ENCODE assay signal across 16 cellular contexts in genomic region chr5:7094626-7095025, GRCh38.
DNase-seq lines count a peak whose midpoint lies in the region; ATAC-seq and TF ChIP-seq lines count a peak whose summit lies in the region.
"Had no signal": no experiment of that assay in that cellular context is flagged by ENCODE, and none has a peak within 500 bp of the region (broad histone marks: within the 10 kb centered on the region; RNA-seq: fewer than 3 reads in every experiment).

No MANE protein-coding gene starts in this region.

- no peak for ATAC-seq in activated CD8-positive, alpha-beta T cell treated with anti-CD3 and anti-CD28 coated beads, Interleukin-2, amount 10 ng/mL, durations not matched to agents 7 days and 5 days
- no peak for ATAC-seq in GM19351 (IDR thresholded peaks at IDR 0.05; ENCODE audit: unreplicated experiment)
- ATAC-seq: mucosa of descending colon; Panc1; stimulated activated memory B cell treated with anti-CD40 and anti-IgM and Interleukin-4, amounts not matched to agents 10 μg/mL and 1 μg/mL and 100 μg/mL, for 72 hours had no signal

- H3K27ac ChIP-seq in left ventricle myocardium inferior (replicated peaks) = no peak overlapping the region
- H3K27ac ChIP-seq: coronary artery had no signal

- H3K36me3 Mint-ChIP-seq in activated CD4-positive, alpha-beta T cell treated with anti-CD3 and anti-CD28 coated beads, Interleukin-2, amount 10 ng/mL, durations not matched to agents 24 days and 14 days (ENCODE audit: low read depth) = no peaks in the 10 kb centered on the region
- H3K36me3 Mint-ChIP-seq in activated CD8-positive, alpha-beta T cell treated with anti-CD3 and anti-CD28 coated beads, Interleukin-2, amount 10 ng/mL, durations not matched to agents 7 days and 5 days (ENCODE audit: low read depth) = no peaks in the 10 kb centered on the region
- no peaks in the 10 kb centered on the region for H3K36me3 Mint-ChIP-seq in progenitor cell of endocrine pancreas (ENCODE audit: insufficient read depth)
- H3K36me3 Mint-ChIP-seq: stimulated activated memory B cell treated with anti-CD40 and anti-IgM and Interleukin-4, amounts not matched to agents 10 μg/mL and 1 μg/mL and 100 μg/mL, for 72 hours had no signal

- CTCF ChIA-PET in activated CD8-positive, alpha-beta T cell treated with anti-CD3 and anti-CD28 coated beads, Interleukin-2, amount 10 ng/mL, durations not matched to agents 7 days and 5 days (lab: Charles Lee) = no interaction called here

- no peaks in the 10 kb centered on the region for H3K27me3 Mint-ChIP-seq in activated CD4-positive, alpha-beta T cell treated with anti-CD3 and anti-CD28 coated beads, Interleukin-2, amount 10 ng/mL, durations not matched to agents 24 days and 14 days
- no peaks in the 10 kb centered on the region for H3K27me3 Mint-ChIP-seq in activated CD8-positive, alpha-beta T cell treated with anti-CD3 and anti-CD28 coated beads, Interleukin-2, amount 10 ng/mL, durations not matched to agents 7 days and 5 days (ENCODE audit: low read depth)
- peaks cover 7% of the 10 kb centered on the region for H3K27me3 Mint-ChIP-seq in progenitor cell of endocrine pancreas
- H3K27me3 Mint-ChIP-seq: stimulated activated memory B cell treated with anti-CD40 and anti-IgM and Interleukin-4, amounts not matched to agents 10 μg/mL and 1 μg/mL and 100 μg/mL, for 72 hours had no signal

- H3K27ac Mint-ChIP-seq in activated CD4-positive, alpha-beta T cell treated with anti-CD3 and anti-CD28 coated beads, Interleukin-2, amount 10 ng/mL, durations not matched to agents 24 days and 14 days = no peak overlapping the region
- H3K27ac Mint-ChIP-seq in activated CD8-positive, alpha-beta T cell treated with anti-CD3 and anti-CD28 coated beads, Interleukin-2, amount 10 ng/mL, durations not matched to agents 7 days and 5 days = no peak overlapping the region
- H3K27ac Mint-ChIP-seq in progenitor cell of endocrine pancreas = no peak overlapping the region
- H3K27ac Mint-ChIP-seq: stimulated activated memory B cell treated with anti-CD40 and anti-IgM and Interleukin-4, amounts not matched to agents 10 μg/mL and 1 μg/mL and 100 μg/mL, for 72 hours had no signal

- no peak overlapping the region for H3K4me3 ChIP-seq in left ventricle myocardium inferior
- H3K4me3 ChIP-seq: coronary artery, HAP-1, mucosa of descending colon had no signal

- no peaks in the 10 kb centered on the region for H3K9me3 ChIP-seq in left ventricle myocardium inferior (replicated peaks)
- H3K9me3 ChIP-seq: HAP-1, mucosa of descending colon had no signal

- no peaks in the 10 kb centered on the region for H3K36me3 ChIP-seq in left ventricle myocardium inferior
- H3K36me3 ChIP-seq: HAP-1 had no signal

- TF ChIP-seq CTCF in progenitor cell of endocrine pancreas (IDR thresholded peaks at IDR 0.05; ENCODE audit: unreplicated experiment) (no peak), left ventricle myocardium inferior (IDR thresholded peaks at IDR 0.05; ENCODE audit: borderline replicate concordance) (no peak)

- intact Hi-C loops in activated CD4-positive, alpha-beta T cell treated with anti-CD3 and anti-CD28 coated beads, Interleukin-2, amount 10 ng/mL, durations not matched to agents 24 days and 14 days (cut with micrococcal nuclease) = no loop called here
- intact Hi-C loops in left ventricle myocardium inferior (cut with micrococcal nuclease) = no loop called here

- DNase-seq in activated CD4-positive, alpha-beta T cell treated with anti-CD3 and anti-CD28 coated beads, Interleukin-2, amount 10 ng/mL, durations not matched to agents 24 days and 14 days = peak; percentile 58
- no peak for DNase-seq in activated CD4-positive, alpha-beta T cell treated with anti-CD3 and anti-CD28 coated beads for 4 hours
- DNase-seq in NAMALWA (ENCODE audit: low spot score) (peak; percentile 44), progenitor cell of endocrine pancreas (ENCODE audit: low spot score, unreplicated experiment) (peak; percentile 65), left ventricle myocardium inferior (no peak), GF-D8 (lab: John Stamatoyannopoulos, UW) (no peak)
- peak; percentile 28 for DNase-seq in activated CD8-positive, alpha-beta T cell treated with anti-CD3 and anti-CD28 coated beads, Interleukin-2, amount 10 ng/mL, durations not matched to agents 7 days and 5 days
- DNase-seq: activated CD8-positive, alpha-beta memory T cell treated with anti-CD3 and anti-CD28 coated beads, Interleukin-2, amount 50 U/mL, for 48 hours; amniotic stem cell; T1000 had no signal

- no peaks in the 10 kb centered on the region for H3K4me1 ChIP-seq in left ventricle myocardium inferior
- H3K4me1 ChIP-seq: HAP-1 had no signal

- H3K4me3 Mint-ChIP-seq in activated CD4-positive, alpha-beta T cell treated with anti-CD3 and anti-CD28 coated beads, Interleukin-2, amount 10 ng/mL, durations not matched to agents 24 days and 14 days = no peak overlapping the region
- H3K4me3 Mint-ChIP-seq in activated CD8-positive, alpha-beta T cell treated with anti-CD3 and anti-CD28 coated beads, Interleukin-2, amount 10 ng/mL, durations not matched to agents 7 days and 5 days = no peak overlapping the region
- no peak overlapping the region for H3K4me3 Mint-ChIP-seq in progenitor cell of endocrine pancreas (ENCODE audit: low read depth)
- H3K4me3 Mint-ChIP-seq: stimulated activated memory B cell treated with anti-CD40 and anti-IgM and Interleukin-4, amounts not matched to agents 10 μg/mL and 1 μg/mL and 100 μg/mL, for 72 hours had no signal

- POLR2A ChIA-PET in activated CD8-positive, alpha-beta T cell treated with anti-CD3 and anti-CD28 coated beads, Interleukin-2, amount 10 ng/mL, durations not matched to agents 7 days and 5 days (lab: Charles Lee) = no interaction called here

- no peaks in the 10 kb centered on the region for H3K4me1 Mint-ChIP-seq in activated CD4-positive, alpha-beta T cell treated with anti-CD3 and anti-CD28 coated beads, Interleukin-2, amount 10 ng/mL, durations not matched to agents 24 days and 14 days
- no peaks in the 10 kb centered on the region for H3K4me1 Mint-ChIP-seq in activated CD8-positive, alpha-beta T cell treated with anti-CD3 and anti-CD28 coated beads, Interleukin-2, amount 10 ng/mL, durations not matched to agents 7 days and 5 days (ENCODE audit: low read depth)
- no peaks in the 10 kb centered on the region for H3K4me1 Mint-ChIP-seq in progenitor cell of endocrine pancreas (ENCODE audit: low read depth)
- H3K4me1 Mint-ChIP-seq: stimulated activated memory B cell treated with anti-CD40 and anti-IgM and Interleukin-4, amounts not matched to agents 10 μg/mL and 1 μg/mL and 100 μg/mL, for 72 hours had no signal

- no peaks in the 10 kb centered on the region for H3K27me3 ChIP-seq in left ventricle myocardium inferior (ENCODE audit: low read depth)

- no peaks in the 10 kb centered on the region for H3K9me3 Mint-ChIP-seq in activated CD4-positive, alpha-beta T cell treated with anti-CD3 and anti-CD28 coated beads, Interleukin-2, amount 10 ng/mL, durations not matched to agents 24 days and 14 days
- no peaks in the 10 kb centered on the region for H3K9me3 Mint-ChIP-seq in activated CD8-positive, alpha-beta T cell treated with anti-CD3 and anti-CD28 coated beads, Interleukin-2, amount 10 ng/mL, durations not matched to agents 7 days and 5 days (ENCODE audit: insufficient read depth)
- H3K9me3 Mint-ChIP-seq in progenitor cell of endocrine pancreas (ENCODE audit: low read depth) = no peaks in the 10 kb centered on the region
- H3K9me3 Mint-ChIP-seq: stimulated activated memory B cell treated with anti-CD40 and anti-IgM and Interleukin-4, amounts not matched to agents 10 μg/mL and 1 μg/mL and 100 μg/mL, for 72 hours had no signal

Comparison
In these comparisons a context has a peak if more than half of its experiments do, and no peak if none do; other contexts are left out.
1. DNase-seq: peak in activated CD4-positive, alpha-beta T cell treated with anti-CD3 and anti-CD28 coated beads, Interleukin-2, amount 10 ng/mL, durations not matched to agents 24 days and 14 days (single experiment), NAMALWA (single experiment), activated CD8-positive, alpha-beta T cell treated with anti-CD3 and anti-CD28 coated beads, Interleukin-2, amount 10 ng/mL, durations not matched to agents 7 days and 5 days (single experiment) and progenitor cell of endocrine pancreas (single experiment); none in activated CD4-positive, alpha-beta T cell treated with anti-CD3 and anti-CD28 coated beads for 4 hours (0 of 2), left ventricle myocardium inferior (single experiment) and GF-D8 (single experiment).